ENCODE assay signal across 18 cellular contexts in genomic region chrX:45017946-45018345, GRCh38.
DNase-seq lines count a peak whose midpoint lies in the region; ATAC-seq, FAIRE-seq and TF ChIP-seq lines count a peak whose summit lies in the region.
"Had no signal": no experiment of that assay in that cellular context is flagged by ENCODE, and none has a peak within 500 bp of the region (broad histone marks: within the 10 kb centered on the region; RNA-seq: fewer than 3 reads in every experiment).

No MANE protein-coding gene starts in this region.

- H3K27ac ChIP-seq in gastrocnemius medialis, result no peak overlapping the region
- H3K27ac ChIP-seq: C4-2B, GM23248 had no signal

- peaks cover 29 to 76% of the 10 kb centered on the region in 2 donors for H3K4me1 ChIP-seq in gastrocnemius medialis
- H3K4me1 ChIP-seq: BE2C had no signal

- H3K27me3 ChIP-seq in gastrocnemius medialis, result no peaks in the 10 kb centered on the region
- H3K27me3 ChIP-seq: BE2C had no signal

- ATAC-seq in Right ventricle myocardium superior (ENCODE audit: poor library complexity) (peak; percentile 57), memory B cell (ENCODE audit: low read depth) (no peak), gastrocnemius medialis (peak; percentile 58 to 69)
- ATAC-seq: HCT116 had no signal

- TF ChIP-seq CTCF in gastrocnemius medialis (IDR thresholded peaks at IDR 0.05 in 4 of 5, conservative IDR thresholded peaks at IDR 0.05 in 1 of 5), result no peak

- H3K27ac Mint-ChIP-seq in memory B cell, result peak overlapping the region; percentile 74
- H3K27ac Mint-ChIP-seq: IgD-negative memory B cell had no signal

- no peaks in the 10 kb centered on the region for H3K9me3 Mint-ChIP-seq in memory B cell
- H3K9me3 Mint-ChIP-seq: CD4-positive, alpha-beta memory T cell; IgD-negative memory B cell had no signal

- FAIRE-seq in GM19239 (lab: Jason Lieb, UNC), result peak; percentile 57
- FAIRE-seq: GM18507, H54 had no signal

- no peak overlapping the region for H3K4me3 ChIP-seq in gastrocnemius medialis
- H3K4me3 ChIP-seq: GM23248 had no signal

- H3K27me3 Mint-ChIP-seq in memory B cell, result no peaks in the 10 kb centered on the region
- H3K27me3 Mint-ChIP-seq: CD4-positive, alpha-beta memory T cell; IgD-negative memory B cell had no signal

- no peaks in the 10 kb centered on the region for H3K36me3 ChIP-seq in gastrocnemius medialis
- H3K36me3 ChIP-seq: BE2C had no signal

- TF ChIP-seq POLR2A in gastrocnemius medialis (IDR thresholded peaks at IDR 0.05), result no peak

- no peaks in the 10 kb centered on the region for H3K9me3 ChIP-seq in gastrocnemius medialis
- H3K9me3 ChIP-seq: BE2C, Caco-2 had no signal

- no peak for DNase-seq in Right ventricle myocardium superior
- DNase-seq in cardiac septum (ENCODE audit: low spot score), result no peak
- no peak for DNase-seq in GM19239 (ENCODE audit: insufficient read length, low spot score)
- no peak for DNase-seq in memory B cell (ENCODE audit: low spot score in 2 of 2)
- no peak for DNase-seq in gastrocnemius medialis
- no peak for DNase-seq in AG20443 (ENCODE audit: low spot score)
- no peak for DNase-seq in activated CD4-positive, alpha-beta T cell treated with anti-CD3 and anti-CD28 coated beads, Interleukin-2, amount 50 U/mL, for 1 hour
- no peak for DNase-seq in ecto neural progenitor cell (ENCODE audit: low spot score)
- DNase-seq: BE2C; Caco-2; CD4-positive, alpha-beta memory T cell; DMS53; GM23248 had no signal

- peaks cover 1% of the 10 kb centered on the region for H3K36me3 Mint-ChIP-seq in memory B cell

- H3K4me3 Mint-ChIP-seq in memory B cell, result no peak overlapping the region
- H3K4me3 Mint-ChIP-seq: IgD-negative memory B cell had no signal

- H3K4me1 Mint-ChIP-seq in memory B cell, result peaks cover 15% of the 10 kb centered on the region

- in situ Hi-C loops in gastrocnemius medialis (cut with MboI; ENCODE audit: low sequenced_read_pairs in 4 of 4), result no loop called here

- intact Hi-C loops in Right ventricle myocardium superior (cut with DNase I) (no loop called here), cardiac septum (cut with DNase I) (no loop called here), gastrocnemius medialis (cut with DNase I; ENCODE audit: low total_unique reads) (loop anchor here (5.0 kb wide), 1 partner anchor 146 kb away; the partner anchor contains the start of gene KDM6A)
